In the genomic region with DNA sequence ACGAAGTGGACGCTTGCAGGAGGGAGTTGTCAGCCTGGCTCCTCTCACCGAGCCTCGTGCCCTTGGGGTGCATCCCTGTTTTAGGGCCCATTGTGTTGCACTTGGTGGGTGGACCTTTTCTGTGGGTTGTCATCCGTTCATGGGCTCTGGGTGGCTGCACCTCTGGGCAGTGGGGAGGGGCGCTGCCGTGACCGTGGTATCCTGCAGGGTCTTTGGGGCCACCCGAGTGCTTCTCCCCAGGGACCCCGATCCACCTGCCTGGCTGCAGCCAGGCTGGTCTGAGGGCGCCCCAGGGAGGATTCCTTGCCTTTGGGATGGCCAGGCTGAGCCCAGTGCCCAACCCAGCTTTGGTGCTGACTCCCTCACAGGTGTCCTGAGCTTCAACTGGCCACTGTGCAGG, we compare ENCODE assay signal across 19 cellular contexts.
"Had no signal": no experiment of that assay in that cellular context is flagged by ENCODE, and none has a peak within 500 bp of the region (broad histone marks: within the 10 kb centered on the region; RNA-seq: fewer than 3 reads in every experiment).

No MANE protein-coding gene starts in this region.

- ATAC-seq: foreskin keratinocyte had no signal

- FAIRE-seq: colon, endothelial cell of umbilical vein, frontal cortex, islet of Langerhans, keratinocyte had no signal

- DNase-seq: dermis blood vessel endothelial cell; dorsolateral prefrontal cortex; effector CD4-positive, alpha-beta T cell; effector memory CD4-positive, alpha-beta T cell; foreskin keratinocyte; left cardiac atrium; left lung; lower lobe of right lung; mucosa of descending colon had no signal

- H3K4me3 ChIP-seq: coronary artery, dorsolateral prefrontal cortex, esophagus muscularis mucosa, gastroesophageal sphincter, heart left ventricle, hepatocyte, left lung, lower lobe of right lung, mucosa of descending colon had no signal

- H3K27ac ChIP-seq: coronary artery, dorsolateral prefrontal cortex, esophagus muscularis mucosa, foreskin keratinocyte, heart left ventricle, hepatocyte, lower lobe of right lung had no signal

- H3K4me1 ChIP-seq: foreskin keratinocyte had no signal

- H3K9me3 ChIP-seq: esophagus muscularis mucosa, gastroesophageal sphincter, heart left ventricle, left lung, lower lobe of right lung, mucosa of descending colon had no signal

- H3K36me3 ChIP-seq: heart left ventricle, left lung, lower lobe of right lung had no signal

- H2AFZ ChIP-seq: hepatocyte had no signal

- H3K27me3 ChIP-seq: esophagus muscularis mucosa, foreskin keratinocyte, gastroesophageal sphincter, heart left ventricle, hepatocyte, left lung had no signal

- H3K79me2 ChIP-seq: hepatocyte had no signal
